ENCODE assay signal across 27 cellular contexts in the genomic region with DNA sequence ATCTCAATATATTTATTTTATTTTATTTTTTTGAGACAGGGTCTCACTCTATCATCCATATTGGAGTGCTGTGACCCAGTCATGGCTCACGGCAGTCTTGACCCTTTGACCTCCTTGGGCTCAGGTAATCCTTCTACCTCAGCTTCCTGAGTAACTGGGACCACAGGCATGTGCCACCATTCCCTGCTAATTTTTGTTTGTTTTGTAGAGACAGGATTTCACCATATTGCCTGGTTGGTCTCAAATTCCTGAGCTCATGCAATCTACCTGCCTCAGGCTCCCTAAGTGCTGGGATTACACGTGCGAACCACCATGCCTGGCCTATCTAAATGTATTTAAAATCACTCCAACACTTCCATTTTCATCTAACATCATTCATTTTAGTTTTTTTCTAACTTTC.
"Had no signal": no experiment of that assay in that cellular context is flagged by ENCODE, and none has a peak within 500 bp of the region (broad histone marks: within the 10 kb centered on the region; RNA-seq: fewer than 3 reads in every experiment).

No MANE protein-coding gene starts in this region.

- H3K9me3 Mint-ChIP-seq: stimulated activated effector memory CD8-positive, alpha-beta T cell treated with anti-CD3 and anti-CD28 coated beads, Interleukin-12 subunit alpha, Interleukin-12 subunit beta, amount 100 ng/mL, for 72 hours; stimulated activated memory B cell treated with anti-CD40 and anti-IgM and Interleukin-4, amounts not matched to agents 10 μg/mL and 1 μg/mL and 100 μg/mL, for 72 hours; stimulated activated naive B cell treated with anti-CD40 and anti-IgM and Interleukin-4, amounts not matched to agents 10 μg/mL and 1 μg/mL and 100 μg/mL, for 72 hours; stimulated activated naive CD8-positive, alpha-beta T cell treated with anti-CD3 and anti-CD28 coated beads, Interleukin-15, amount 100 ng/mL, for 72 hours; stimulated activated naive CD8-positive, alpha-beta T cell treated with anti-CD3 and anti-CD28 coated beads, Interleukin-15, Interleukin-2, amounts not matched to agents 100 ng/mL and 50 ng/mL, for 24 hours had no signal

- H3K27ac ChIP-seq: stomach, suprapubic skin, testis, thoracic aorta, thyroid gland, tibial artery, tibial nerve, transverse colon, upper lobe of left lung, upper lobe of right lung, uterus, vagina had no signal

- H3K36me3 ChIP-seq: stomach, suprapubic skin, thoracic aorta, thyroid gland, tibial artery, tibial nerve, transverse colon, upper lobe of left lung, upper lobe of right lung, uterus, vagina had no signal

- H3K4me1 ChIP-seq: stomach, suprapubic skin, testis, thyroid gland, tibial artery, tibial nerve, transverse colon, upper lobe of left lung, upper lobe of right lung, uterus, vagina had no signal

- H3K27ac Mint-ChIP-seq: stimulated activated effector memory CD8-positive, alpha-beta T cell treated with anti-CD3 and anti-CD28 coated beads, Interleukin-12 subunit alpha, Interleukin-12 subunit beta, amount 100 ng/mL, for 72 hours; stimulated activated memory B cell treated with anti-CD40 and anti-IgM and Interleukin-4, amounts not matched to agents 10 μg/mL and 1 μg/mL and 100 μg/mL, for 72 hours; stimulated activated naive B cell treated with anti-CD40 and anti-IgM and Interleukin-4, amounts not matched to agents 10 μg/mL and 1 μg/mL and 100 μg/mL, for 72 hours; stimulated activated naive CD8-positive, alpha-beta T cell treated with anti-CD3 and anti-CD28 coated beads, Interleukin-15, amount 100 ng/mL, for 72 hours; stimulated activated naive CD8-positive, alpha-beta T cell treated with anti-CD3 and anti-CD28 coated beads, Interleukin-15, Interleukin-2, amounts not matched to agents 100 ng/mL and 50 ng/mL, for 24 hours; type B pancreatic cell had no signal

- H3K4me3 ChIP-seq: stomach, suprapubic skin, testis, thoracic aorta, thyroid gland, tibial artery, tibial nerve, transverse colon, upper lobe of left lung, upper lobe of right lung, uterus, vagina had no signal

- ATAC-seq: stimulated activated effector memory CD8-positive, alpha-beta T cell treated with anti-CD3 and anti-CD28 coated beads, Interleukin-12 subunit alpha, Interleukin-12 subunit beta, amount 100 ng/mL, for 72 hours; stimulated activated memory B cell treated with anti-CD40 and anti-IgM and Interleukin-4, amounts not matched to agents 10 μg/mL and 1 μg/mL and 100 μg/mL, for 72 hours; stimulated activated naive B cell treated with anti-CD40 and anti-IgM and Interleukin-4, amounts not matched to agents 10 μg/mL and 1 μg/mL and 100 μg/mL, for 72 hours; stimulated activated naive CD8-positive, alpha-beta T cell treated with anti-CD3 and anti-CD28 coated beads, Interleukin-15, amount 100 ng/mL, for 72 hours; stimulated activated naive CD8-positive, alpha-beta T cell treated with anti-CD3 and anti-CD28 coated beads, Interleukin-15, Interleukin-2, amounts not matched to agents 100 U/mL and 50 U/mL, for 24 hours; upper lobe of right lung had no signal

- H3K4me1 Mint-ChIP-seq: stimulated activated effector memory CD8-positive, alpha-beta T cell treated with anti-CD3 and anti-CD28 coated beads, Interleukin-12 subunit alpha, Interleukin-12 subunit beta, amount 100 ng/mL, for 72 hours; stimulated activated memory B cell treated with anti-CD40 and anti-IgM and Interleukin-4, amounts not matched to agents 10 μg/mL and 1 μg/mL and 100 μg/mL, for 72 hours; stimulated activated naive B cell treated with anti-CD40 and anti-IgM and Interleukin-4, amounts not matched to agents 10 μg/mL and 1 μg/mL and 100 μg/mL, for 72 hours; stimulated activated naive CD8-positive, alpha-beta T cell treated with anti-CD3 and anti-CD28 coated beads, Interleukin-15, amount 100 ng/mL, for 72 hours had no signal

- H3K4me3 Mint-ChIP-seq: stimulated activated effector memory CD8-positive, alpha-beta T cell treated with anti-CD3 and anti-CD28 coated beads, Interleukin-12 subunit alpha, Interleukin-12 subunit beta, amount 100 ng/mL, for 72 hours; stimulated activated memory B cell treated with anti-CD40 and anti-IgM and Interleukin-4, amounts not matched to agents 10 μg/mL and 1 μg/mL and 100 μg/mL, for 72 hours; stimulated activated naive B cell treated with anti-CD40 and anti-IgM and Interleukin-4, amounts not matched to agents 10 μg/mL and 1 μg/mL and 100 μg/mL, for 72 hours; stimulated activated naive CD8-positive, alpha-beta T cell treated with anti-CD3 and anti-CD28 coated beads, Interleukin-15, amount 100 ng/mL, for 72 hours; stimulated activated naive CD8-positive, alpha-beta T cell treated with anti-CD3 and anti-CD28 coated beads, Interleukin-15, Interleukin-2, amounts not matched to agents 100 ng/mL and 50 ng/mL, for 24 hours; type B pancreatic cell had no signal

- H3K9me3 ChIP-seq: stomach, suprapubic skin, testis, thoracic aorta, thyroid gland, tibial artery, tibial nerve, transverse colon, upper lobe of left lung, upper lobe of right lung, uterus, vagina had no signal

- H3K27me3 Mint-ChIP-seq: stimulated activated memory B cell treated with anti-CD40 and anti-IgM and Interleukin-4, amounts not matched to agents 10 μg/mL and 1 μg/mL and 100 μg/mL, for 72 hours; stimulated activated naive CD8-positive, alpha-beta T cell treated with anti-CD3 and anti-CD28 coated beads, Interleukin-15, amount 100 ng/mL, for 72 hours; type B pancreatic cell had no signal

- H3K27me3 ChIP-seq: stomach, suprapubic skin, testis, thyroid gland, tibial artery, tibial nerve, transverse colon, upper lobe of left lung, upper lobe of right lung, uterus, vagina had no signal

- H3K36me3 Mint-ChIP-seq: stimulated activated effector memory CD8-positive, alpha-beta T cell treated with anti-CD3 and anti-CD28 coated beads, Interleukin-12 subunit alpha, Interleukin-12 subunit beta, amount 100 ng/mL, for 72 hours; stimulated activated memory B cell treated with anti-CD40 and anti-IgM and Interleukin-4, amounts not matched to agents 10 μg/mL and 1 μg/mL and 100 μg/mL, for 72 hours; stimulated activated naive B cell treated with anti-CD40 and anti-IgM and Interleukin-4, amounts not matched to agents 10 μg/mL and 1 μg/mL and 100 μg/mL, for 72 hours; type B pancreatic cell had no signal

- DNase-seq: stimulated activated CD4-positive, alpha-beta T cell treated with anti-CD3 and anti-CD28 coated beads, Interleukin-2, amount 100 ng/mL, for 48 hours; stimulated activated CD4-positive, alpha-beta T cell treated with anti-CD3 and anti-CD28 coated beads, Interleukin-4, amount 100 ng/mL, for 1 hour; stimulated activated CD4-positive, alpha-beta T cell treated with anti-CD3 and anti-CD28 coated beads, Interleukin-4, amount 100 ng/mL, for 24 hours; stimulated activated CD4-positive, alpha-beta T cell treated with anti-CD3 and anti-CD28 coated beads, Interleukin-4, amount 100 ng/mL, for 4 hours; stimulated activated CD8-positive, alpha-beta memory T cell treated with anti-CD3 and anti-CD28 coated beads, Interleukin-4, amount 100 ng/mL, for 48 hours; stimulated activated naive B cell treated with anti-CD40 and anti-IgM and Interleukin-4, amounts not matched to agents 10 μg/mL and 1 μg/mL and 100 μg/mL, for 72 hours; stimulated activated naive CD4-positive, alpha-beta T cell; stimulated activated naive CD4-positive, alpha-beta T cell treated with Interleukin-2 at 50 U/mL for 16 hours; stimulated activated naive CD8-positive, alpha-beta T cell treated with anti-CD3 and anti-CD28 coated beads, Interleukin-15, amount 100 ng/mL, for 72 hours; stimulated activated naive CD8-positive, alpha-beta T cell treated with anti-CD3 and anti-CD28 coated beads, Interleukin-15, Interleukin-2, amounts not matched to agents 100 U/mL and 50 U/mL, for 24 hours; stomach; substantia nigra; testis; thyroid gland; tibial artery; transverse colon; upper lobe of left lung; upper lobe of right lung; uterus had no signal
